In the genomic region with DNA sequence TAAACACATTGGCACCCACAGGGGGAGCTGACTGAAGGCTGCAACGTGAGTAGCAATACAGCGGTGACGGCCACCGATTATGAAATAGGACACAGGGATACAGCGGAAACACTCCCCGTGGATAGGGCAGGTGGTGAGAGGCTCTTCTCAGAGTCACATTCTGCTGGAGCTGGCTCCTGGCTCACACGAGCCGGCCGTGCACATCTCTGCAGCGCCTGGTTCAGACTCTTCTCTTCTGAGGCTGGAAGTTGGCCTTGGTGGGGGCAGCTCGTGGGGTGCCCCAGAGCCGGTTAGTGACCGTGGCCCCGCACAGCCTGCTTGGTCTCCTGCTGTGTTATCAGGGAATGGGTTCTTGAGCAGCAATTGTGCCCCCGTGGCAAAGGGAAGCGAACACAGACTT, we compare ENCODE assay signal across 31 cellular contexts.
"Had no signal": no experiment of that assay in that cellular context is flagged by ENCODE, and none has a peak within 500 bp of the region (broad histone marks: within the 10 kb centered on the region; RNA-seq: fewer than 3 reads in every experiment).

No MANE protein-coding gene starts in this region.

- H3K4me3 ChIP-seq: adrenal gland, body of pancreas, breast epithelium, cardiac muscle cell, colonic mucosa, esophagus squamous epithelium, gastroesophageal sphincter had no signal

- H3K36me3 ChIP-seq: adrenal gland, breast epithelium, cardiac muscle cell, colonic mucosa, esophagus squamous epithelium, gastroesophageal sphincter had no signal

- H3K27ac ChIP-seq: adrenal gland, body of pancreas, breast epithelium, cardiac muscle cell, colonic mucosa, epithelial cell of prostate, esophagus squamous epithelium, gastroesophageal sphincter had no signal

- H3K27me3 Mint-ChIP-seq: activated CD4-positive, alpha-beta T cell treated with anti-CD3 and anti-CD28 coated beads, Interleukin-2, amount 10 ng/mL, durations not matched to agents 24 days and 14 days had no signal

- H3K4me1 ChIP-seq: adrenal gland, body of pancreas, breast epithelium, colonic mucosa, esophagus squamous epithelium, gastroesophageal sphincter had no signal

- ATAC-seq: activated CD4-positive, alpha-beta T cell treated with anti-CD3 and anti-CD28 coated beads for 36 hours; activated CD8-positive, alpha-beta memory T cell treated with anti-CD3 and anti-CD28 coated beads, Interleukin-2, amount 10 ng/mL, durations not matched to agents 7 days and 5 days; activated CD8-positive, alpha-beta T cell treated with anti-CD3 and anti-CD28 coated beads, Interleukin-2, amount 10 ng/mL, durations not matched to agents 7 days and 5 days; activated naive CD8-positive, alpha-beta T cell treated with anti-CD3 and anti-CD28 coated beads, Interleukin-2, amount 50 U/mL, for 24 hours; body of pancreas; gastroesophageal sphincter had no signal

- H3K27ac Mint-ChIP-seq: activated CD4-positive, alpha-beta memory T cell treated with anti-CD3 and anti-CD28 coated beads for 36 hours; activated CD4-positive, alpha-beta T cell treated with anti-CD3 and anti-CD28 coated beads for 36 hours; activated CD4-positive, alpha-beta T cell treated with anti-CD3 and anti-CD28 coated beads, Interleukin-2, amount 10 ng/mL, durations not matched to agents 24 days and 14 days; activated CD8-positive, alpha-beta memory T cell treated with anti-CD3 and anti-CD28 coated beads, Interleukin-2, amount 10 ng/mL, durations not matched to agents 7 days and 5 days; activated CD8-positive, alpha-beta T cell treated with anti-CD3 and anti-CD28 coated beads, Interleukin-2, amount 10 ng/mL, durations not matched to agents 7 days and 5 days; activated naive CD4-positive, alpha-beta T cell treated with anti-CD3 and anti-CD28 coated beads for 36 hours; activated naive CD4-positive, alpha-beta T cell treated with anti-CD3 and anti-CD28 coated beads, Interleukin-2, amount 50 U/mL, for 24 hours; activated naive CD8-positive, alpha-beta T cell treated with anti-CD3 and anti-CD28 coated beads for 36 hours; activated naive CD8-positive, alpha-beta T cell treated with anti-CD3 and anti-CD28 coated beads, Interleukin-2, amount 50 U/mL, for 24 hours; activated T-helper 1 cell treated with anti-CD3 and anti-CD28 coated beads, Interleukin-12 subunit alpha, Interleukin-12 subunit beta, Interleukin-2, Interleukin-4 antibody, amounts not matched to agents 30 ng/mL and 10 ng/mL and 1 ng/mL, durations not matched to agents 14 hours and 24 hours and 36 hours; activated T-helper 2 cell treated with anti-CD3 and anti-CD28 coated beads, Interferon-gamma antibody, Interleukin-2, Interleukin-4, amounts not matched to agents 10 μg/mL and 5 μg/mL and 100 μg/mL, durations not matched to agents 14 hours and 24 hours and 36 hours had no signal

- H3K9me3 ChIP-seq: adrenal gland, body of pancreas, breast epithelium, colonic mucosa, esophagus squamous epithelium, gastroesophageal sphincter had no signal

- H3K4me1 Mint-ChIP-seq: activated CD4-positive, alpha-beta T cell treated with anti-CD3 and anti-CD28 coated beads for 36 hours; activated CD4-positive, alpha-beta T cell treated with anti-CD3 and anti-CD28 coated beads, Interleukin-2, amount 10 ng/mL, durations not matched to agents 24 days and 14 days; activated CD8-positive, alpha-beta memory T cell treated with anti-CD3 and anti-CD28 coated beads, Interleukin-2, amount 10 ng/mL, durations not matched to agents 7 days and 5 days; activated naive CD4-positive, alpha-beta T cell treated with anti-CD3 and anti-CD28 coated beads, Interleukin-2, amount 50 U/mL, for 24 hours; activated naive CD8-positive, alpha-beta T cell treated with anti-CD3 and anti-CD28 coated beads for 36 hours; activated naive CD8-positive, alpha-beta T cell treated with anti-CD3 and anti-CD28 coated beads, Interleukin-2, amount 50 U/mL, for 24 hours had no signal

- H3K36me3 Mint-ChIP-seq: activated CD4-positive, alpha-beta memory T cell treated with anti-CD3 and anti-CD28 coated beads for 36 hours; activated CD8-positive, alpha-beta memory T cell treated with anti-CD3 and anti-CD28 coated beads, Interleukin-2, amount 10 ng/mL, durations not matched to agents 7 days and 5 days; activated naive CD4-positive, alpha-beta T cell treated with anti-CD3 and anti-CD28 coated beads, Interleukin-2, amount 50 U/mL, for 24 hours; activated naive CD8-positive, alpha-beta T cell treated with anti-CD3 and anti-CD28 coated beads for 36 hours had no signal

- H3K27me3 ChIP-seq: adrenal gland, body of pancreas, colonic mucosa had no signal

- DNase-seq: activated CD4-positive, alpha-beta memory T cell treated with anti-CD3 and anti-CD28 coated beads for 36 hours; activated CD4-positive, alpha-beta T cell treated with anti-CD3 and anti-CD28 coated beads for 36 hours; activated CD4-positive, alpha-beta T cell treated with anti-CD3 and anti-CD28 coated beads, Interleukin-2, amount 10 ng/mL, durations not matched to agents 24 days and 14 days; activated CD4-positive, CD25-positive, alpha-beta regulatory T cell; activated CD4-positive, CD25-positive, alpha-beta regulatory T cell treated with anti-CD3 and anti-CD28 coated beads, Interleukin-2, amount 50 U/mL, for 72 hours; activated CD8-positive, alpha-beta memory T cell treated with anti-CD3 and anti-CD28 coated beads, Interleukin-2, amount 10 ng/mL, durations not matched to agents 7 days and 5 days; activated CD8-positive, alpha-beta memory T cell treated with anti-CD3 and anti-CD28 coated beads, Interleukin-2, amount 50 U/mL, for 4 hours; activated CD8-positive, alpha-beta T cell treated with anti-CD3 and anti-CD28 coated beads, Interleukin-2, amount 10 ng/mL, durations not matched to agents 7 days and 5 days; activated effector memory CD4-positive, alpha-beta T cell treated with anti-CD3 and anti-CD28 coated beads, Interleukin-2, amount 50 U/mL, for 16 hours; activated naive CD4-positive, alpha-beta T cell treated with anti-CD3 and anti-CD28 coated beads for 36 hours; activated naive CD8-positive, alpha-beta T cell treated with anti-CD3 and anti-CD28 coated beads for 36 hours; activated naive CD8-positive, alpha-beta T cell treated with anti-CD3 and anti-CD28 coated beads, Interleukin-2, amount 50 U/mL, for 24 hours; activated T-cell treated with anti-CD3 and anti-CD28 coated beads, Interleukin-2, amount 50 U/mL, for 1 hour; activated T-cell treated with anti-CD3 and anti-CD28 coated beads, Interleukin-2, amount 50 U/mL, for 48 hours; adrenal gland; amygdala; body of pancreas; central memory CD4-positive, alpha-beta T cell; cerebellar nuclear complex; colonic mucosa; effector CD8-positive, alpha-beta T cell; esophagus squamous epithelium; foreskin melanocyte; T-helper 2 cell had no signal

- H3K4me3 Mint-ChIP-seq: activated CD4-positive, alpha-beta memory T cell treated with anti-CD3 and anti-CD28 coated beads for 36 hours; activated CD4-positive, alpha-beta T cell treated with anti-CD3 and anti-CD28 coated beads for 36 hours; activated CD4-positive, alpha-beta T cell treated with anti-CD3 and anti-CD28 coated beads, Interleukin-2, amount 10 ng/mL, durations not matched to agents 24 days and 14 days; activated CD8-positive, alpha-beta memory T cell treated with anti-CD3 and anti-CD28 coated beads, Interleukin-2, amount 10 ng/mL, durations not matched to agents 7 days and 5 days; activated CD8-positive, alpha-beta T cell treated with anti-CD3 and anti-CD28 coated beads, Interleukin-2, amount 10 ng/mL, durations not matched to agents 7 days and 5 days; activated naive CD4-positive, alpha-beta T cell treated with anti-CD3 and anti-CD28 coated beads for 36 hours; activated naive CD4-positive, alpha-beta T cell treated with anti-CD3 and anti-CD28 coated beads, Interleukin-2, amount 50 U/mL, for 24 hours; activated naive CD8-positive, alpha-beta T cell treated with anti-CD3 and anti-CD28 coated beads for 36 hours; activated naive CD8-positive, alpha-beta T cell treated with anti-CD3 and anti-CD28 coated beads, Interleukin-2, amount 50 U/mL, for 24 hours; activated T-helper 1 cell treated with anti-CD3 and anti-CD28 coated beads, Interleukin-12 subunit alpha, Interleukin-12 subunit beta, Interleukin-2, Interleukin-4 antibody, amounts not matched to agents 30 ng/mL and 10 ng/mL and 1 ng/mL, durations not matched to agents 14 hours and 24 hours and 36 hours had no signal

- H3K9me3 Mint-ChIP-seq: activated CD4-positive, alpha-beta memory T cell treated with anti-CD3 and anti-CD28 coated beads for 36 hours; activated CD4-positive, alpha-beta T cell treated with anti-CD3 and anti-CD28 coated beads, Interleukin-2, amount 10 ng/mL, durations not matched to agents 24 days and 14 days; activated naive CD4-positive, alpha-beta T cell treated with anti-CD3 and anti-CD28 coated beads for 36 hours; activated naive CD4-positive, alpha-beta T cell treated with anti-CD3 and anti-CD28 coated beads, Interleukin-2, amount 50 U/mL, for 24 hours; activated naive CD8-positive, alpha-beta T cell treated with anti-CD3 and anti-CD28 coated beads for 36 hours; activated naive CD8-positive, alpha-beta T cell treated with anti-CD3 and anti-CD28 coated beads, Interleukin-2, amount 50 U/mL, for 24 hours; activated T-helper 1 cell treated with anti-CD3 and anti-CD28 coated beads, Interleukin-12 subunit alpha, Interleukin-12 subunit beta, Interleukin-2, Interleukin-4 antibody, amounts not matched to agents 30 ng/mL and 10 ng/mL and 1 ng/mL, durations not matched to agents 14 hours and 24 hours and 36 hours; activated T-helper 2 cell treated with anti-CD3 and anti-CD28 coated beads, Interferon-gamma antibody, Interleukin-2, Interleukin-4, amounts not matched to agents 10 μg/mL and 5 μg/mL and 100 μg/mL, durations not matched to agents 14 hours and 24 hours and 36 hours had no signal
